ENCODE assay signal across 1 cellular context in the genomic region with DNA sequence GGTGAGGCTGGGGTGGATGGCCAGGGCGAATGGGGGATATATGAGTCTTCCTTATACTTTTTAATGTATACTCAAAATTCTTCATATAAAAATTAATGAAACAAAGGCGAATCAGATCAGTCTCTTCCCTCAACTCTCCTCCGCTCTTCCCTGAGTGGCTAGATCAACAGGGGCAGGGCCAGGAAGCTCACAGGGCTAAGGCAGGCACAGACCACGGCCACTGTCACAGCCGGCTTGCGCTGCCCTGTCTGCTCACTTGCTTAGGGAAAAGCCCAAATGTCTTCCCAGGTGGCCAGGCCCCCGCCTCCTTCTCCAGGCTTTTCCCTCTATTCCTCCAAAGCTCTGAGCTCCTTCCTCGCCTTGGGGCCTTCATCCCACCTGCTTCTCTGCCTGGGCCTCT.
TF ChIP-seq lines count a peak whose summit lies in the region.

No MANE protein-coding gene starts in this region.

TF ChIP-seq in GM23338, 12 proteins besides CTCF, POLR2A, EP300 and RAD21:
- TF ChIP-seq, protein P1, sequence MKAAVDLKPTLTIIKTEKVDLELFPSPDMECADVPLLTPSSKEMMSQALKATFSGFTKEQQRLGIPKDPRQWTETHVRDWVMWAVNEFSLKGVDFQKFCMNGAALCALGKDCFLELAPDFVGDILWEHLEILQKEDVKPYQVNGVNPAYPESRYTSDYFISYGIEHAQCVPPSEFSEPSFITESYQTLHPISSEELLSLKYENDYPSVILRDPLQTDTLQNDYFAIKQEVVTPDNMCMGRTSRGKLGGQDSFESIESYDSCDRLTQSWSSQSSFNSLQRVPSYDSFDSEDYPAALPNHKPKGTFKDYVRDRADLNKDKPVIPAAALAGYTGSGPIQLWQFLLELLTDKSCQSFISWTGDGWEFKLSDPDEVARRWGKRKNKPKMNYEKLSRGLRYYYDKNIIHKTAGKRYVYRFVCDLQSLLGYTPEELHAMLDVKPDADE (IDR thresholded peaks at IDR 0.05), result no peak
- no peak for TF ChIP-seq POLR2AphosphoS5 (IDR thresholded peaks at IDR 0.05; ENCODE audit: low read depth)
- TF ChIP-seq EZH2 (IDR thresholded peaks at IDR 0.05; ENCODE audit: low read depth, unreplicated experiment), result no peak
- TF ChIP-seq, protein P2, sequence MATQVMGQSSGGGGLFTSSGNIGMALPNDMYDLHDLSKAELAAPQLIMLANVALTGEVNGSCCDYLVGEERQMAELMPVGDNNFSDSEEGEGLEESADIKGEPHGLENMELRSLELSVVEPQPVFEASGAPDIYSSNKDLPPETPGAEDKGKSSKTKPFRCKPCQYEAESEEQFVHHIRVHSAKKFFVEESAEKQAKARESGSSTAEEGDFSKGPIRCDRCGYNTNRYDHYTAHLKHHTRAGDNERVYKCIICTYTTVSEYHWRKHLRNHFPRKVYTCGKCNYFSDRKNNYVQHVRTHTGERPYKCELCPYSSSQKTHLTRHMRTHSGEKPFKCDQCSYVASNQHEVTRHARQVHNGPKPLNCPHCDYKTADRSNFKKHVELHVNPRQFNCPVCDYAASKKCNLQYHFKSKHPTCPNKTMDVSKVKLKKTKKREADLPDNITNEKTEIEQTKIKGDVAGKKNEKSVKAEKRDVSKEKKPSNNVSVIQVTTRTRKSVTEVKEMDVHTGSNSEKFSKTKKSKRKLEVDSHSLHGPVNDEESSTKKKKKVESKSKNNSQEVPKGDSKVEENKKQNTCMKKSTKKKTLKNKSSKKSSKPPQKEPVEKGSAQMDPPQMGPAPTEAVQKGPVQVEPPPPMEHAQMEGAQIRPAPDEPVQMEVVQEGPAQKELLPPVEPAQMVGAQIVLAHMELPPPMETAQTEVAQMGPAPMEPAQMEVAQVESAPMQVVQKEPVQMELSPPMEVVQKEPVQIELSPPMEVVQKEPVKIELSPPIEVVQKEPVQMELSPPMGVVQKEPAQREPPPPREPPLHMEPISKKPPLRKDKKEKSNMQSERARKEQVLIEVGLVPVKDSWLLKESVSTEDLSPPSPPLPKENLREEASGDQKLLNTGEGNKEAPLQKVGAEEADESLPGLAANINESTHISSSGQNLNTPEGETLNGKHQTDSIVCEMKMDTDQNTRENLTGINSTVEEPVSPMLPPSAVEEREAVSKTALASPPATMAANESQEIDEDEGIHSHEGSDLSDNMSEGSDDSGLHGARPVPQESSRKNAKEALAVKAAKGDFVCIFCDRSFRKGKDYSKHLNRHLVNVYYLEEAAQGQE (IDR thresholded peaks at IDR 0.05; ENCODE audit: unreplicated experiment), result no peak
- no peak for TF ChIP-seq CREB1 (CRISPR knock-in tag; IDR thresholded peaks at IDR 0.05; ENCODE audit: low read depth)
- TF ChIP-seq, protein P3, sequence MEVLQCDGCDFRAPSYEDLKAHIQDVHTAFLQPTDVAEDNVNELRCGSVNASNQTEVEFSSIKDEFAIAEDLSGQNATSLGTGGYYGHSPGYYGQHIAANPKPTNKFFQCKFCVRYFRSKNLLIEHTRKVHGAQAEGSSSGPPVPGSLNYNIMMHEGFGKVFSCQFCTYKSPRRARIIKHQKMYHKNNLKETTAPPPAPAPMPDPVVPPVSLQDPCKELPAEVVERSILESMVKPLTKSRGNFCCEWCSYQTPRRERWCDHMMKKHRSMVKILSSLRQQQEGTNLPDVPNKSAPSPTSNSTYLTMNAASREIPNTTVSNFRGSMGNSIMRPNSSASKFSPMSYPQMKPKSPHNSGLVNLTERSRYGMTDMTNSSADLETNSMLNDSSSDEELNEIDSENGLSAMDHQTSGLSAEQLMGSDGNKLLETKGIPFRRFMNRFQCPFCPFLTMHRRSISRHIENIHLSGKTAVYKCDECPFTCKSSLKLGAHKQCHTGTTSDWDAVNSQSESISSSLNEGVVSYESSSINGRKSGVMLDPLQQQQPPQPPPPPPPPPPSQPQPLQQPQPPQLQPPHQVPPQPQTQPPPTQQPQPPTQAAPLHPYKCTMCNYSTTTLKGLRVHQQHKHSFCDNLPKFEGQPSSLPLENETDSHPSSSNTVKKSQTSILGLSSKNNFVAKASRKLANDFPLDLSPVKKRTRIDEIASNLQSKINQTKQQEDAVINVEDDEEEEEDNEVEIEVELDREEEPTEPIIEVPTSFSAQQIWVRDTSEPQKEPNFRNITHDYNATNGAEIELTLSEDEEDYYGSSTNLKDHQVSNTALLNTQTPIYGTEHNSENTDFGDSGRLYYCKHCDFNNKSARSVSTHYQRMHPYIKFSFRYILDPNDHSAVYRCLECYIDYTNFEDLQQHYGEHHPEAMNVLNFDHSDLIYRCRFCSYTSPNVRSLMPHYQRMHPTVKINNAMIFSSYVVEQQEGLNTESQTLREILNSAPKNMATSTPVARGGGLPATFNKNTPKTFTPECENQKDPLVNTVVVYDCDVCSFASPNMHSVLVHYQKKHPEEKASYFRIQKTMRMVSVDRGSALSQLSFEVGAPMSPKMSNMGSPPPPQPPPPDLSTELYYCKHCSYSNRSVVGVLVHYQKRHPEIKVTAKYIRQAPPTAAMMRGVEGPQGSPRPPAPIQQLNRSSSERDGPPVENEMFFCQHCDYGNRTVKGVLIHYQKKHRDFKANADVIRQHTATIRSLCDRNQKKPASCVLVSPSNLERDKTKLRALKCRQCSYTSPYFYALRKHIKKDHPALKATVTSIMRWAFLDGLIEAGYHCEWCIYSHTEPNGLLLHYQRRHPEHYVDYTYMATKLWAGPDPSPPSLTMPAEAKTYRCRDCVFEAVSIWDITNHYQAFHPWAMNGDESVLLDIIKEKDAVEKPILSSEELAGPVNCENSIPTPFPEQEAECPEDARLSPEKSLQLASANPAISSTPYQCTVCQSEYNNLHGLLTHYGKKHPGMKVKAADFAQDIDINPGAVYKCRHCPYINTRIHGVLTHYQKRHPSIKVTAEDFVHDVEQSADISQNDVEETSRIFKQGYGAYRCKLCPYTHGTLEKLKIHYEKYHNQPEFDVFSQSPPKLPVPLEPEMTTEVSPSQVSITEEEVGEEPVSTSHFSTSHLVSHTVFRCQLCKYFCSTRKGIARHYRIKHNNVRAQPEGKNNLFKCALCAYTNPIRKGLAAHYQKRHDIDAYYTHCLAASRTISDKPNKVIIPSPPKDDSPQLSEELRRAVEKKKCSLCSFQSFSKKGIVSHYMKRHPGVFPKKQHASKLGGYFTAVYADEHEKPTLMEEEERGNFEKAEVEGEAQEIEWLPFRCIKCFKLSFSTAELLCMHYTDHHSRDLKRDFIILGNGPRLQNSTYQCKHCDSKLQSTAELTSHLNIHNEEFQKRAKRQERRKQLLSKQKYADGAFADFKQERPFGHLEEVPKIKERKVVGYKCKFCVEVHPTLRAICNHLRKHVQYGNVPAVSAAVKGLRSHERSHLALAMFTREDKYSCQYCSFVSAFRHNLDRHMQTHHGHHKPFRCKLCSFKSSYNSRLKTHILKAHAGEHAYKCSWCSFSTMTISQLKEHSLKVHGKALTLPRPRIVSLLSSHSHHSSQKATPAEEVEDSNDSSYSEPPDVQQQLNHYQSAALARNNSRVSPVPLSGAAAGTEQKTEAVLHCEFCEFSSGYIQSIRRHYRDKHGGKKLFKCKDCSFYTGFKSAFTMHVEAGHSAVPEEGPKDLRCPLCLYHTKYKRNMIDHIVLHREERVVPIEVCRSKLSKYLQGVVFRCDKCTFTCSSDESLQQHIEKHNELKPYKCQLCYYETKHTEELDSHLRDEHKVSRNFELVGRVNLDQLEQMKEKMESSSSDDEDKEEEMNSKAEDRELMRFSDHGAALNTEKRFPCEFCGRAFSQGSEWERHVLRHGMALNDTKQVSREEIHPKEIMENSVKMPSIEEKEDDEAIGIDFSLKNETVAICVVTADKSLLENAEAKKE (CRISPR knock-in tag; IDR thresholded peaks at IDR 0.05), result no peak
TF ChIP-seq in GM23338: peak in this region for 0.
